ENCODE assay signal across 28 cellular contexts in genomic region chr7:65317372-65317771, GRCh38.
"Had no signal": no experiment of that assay in that cellular context is flagged by ENCODE, and none has a peak within 500 bp of the region (broad histone marks: within the 10 kb centered on the region; RNA-seq: fewer than 3 reads in every experiment).

No MANE protein-coding gene starts in this region.

- H3K36me3 Mint-ChIP-seq: stimulated activated effector memory CD8-positive, alpha-beta T cell treated with anti-CD3 and anti-CD28 coated beads, Interleukin-12 subunit alpha, Interleukin-12 subunit beta, amount 100 ng/mL, for 72 hours; stimulated activated memory B cell treated with anti-CD40 and anti-IgM and Interleukin-4, amounts not matched to agents 10 μg/mL and 1 μg/mL and 100 μg/mL, for 72 hours; stimulated activated naive B cell treated with anti-CD40 and anti-IgM and Interleukin-4, amounts not matched to agents 10 μg/mL and 1 μg/mL and 100 μg/mL, for 72 hours had no signal

- DNase-seq: stimulated activated CD4-positive, alpha-beta T cell treated with anti-CD3 and anti-CD28 coated beads, Interleukin-2, amount 100 ng/mL, for 48 hours; stimulated activated CD4-positive, alpha-beta T cell treated with anti-CD3 and anti-CD28 coated beads, Interleukin-4, amount 100 ng/mL, for 1 hour; stimulated activated CD4-positive, alpha-beta T cell treated with anti-CD3 and anti-CD28 coated beads, Interleukin-4, amount 100 ng/mL, for 24 hours; stimulated activated CD4-positive, alpha-beta T cell treated with anti-CD3 and anti-CD28 coated beads, Interleukin-4, amount 100 ng/mL, for 4 hours; stimulated activated CD8-positive, alpha-beta memory T cell treated with anti-CD3 and anti-CD28 coated beads, Interleukin-4, amount 100 ng/mL, for 48 hours; stimulated activated naive B cell treated with anti-CD40 and anti-IgM and Interleukin-4, amounts not matched to agents 10 μg/mL and 1 μg/mL and 100 μg/mL, for 72 hours; stimulated activated naive CD4-positive, alpha-beta T cell; stimulated activated naive CD4-positive, alpha-beta T cell treated with Interleukin-2 at 50 U/mL for 16 hours; stimulated activated naive CD8-positive, alpha-beta T cell treated with anti-CD3 and anti-CD28 coated beads, Interleukin-15, amount 100 ng/mL, for 72 hours; stimulated activated naive CD8-positive, alpha-beta T cell treated with anti-CD3 and anti-CD28 coated beads, Interleukin-15, Interleukin-2, amounts not matched to agents 100 U/mL and 50 U/mL, for 24 hours; stomach; substantia nigra; testis; thyroid gland; tibial artery; transverse colon; trophoblast cell; upper lobe of left lung; upper lobe of right lung; uterus had no signal

- H3K4me3 Mint-ChIP-seq: stimulated activated effector memory CD8-positive, alpha-beta T cell treated with anti-CD3 and anti-CD28 coated beads, Interleukin-12 subunit alpha, Interleukin-12 subunit beta, amount 100 ng/mL, for 72 hours; stimulated activated memory B cell treated with anti-CD40 and anti-IgM and Interleukin-4, amounts not matched to agents 10 μg/mL and 1 μg/mL and 100 μg/mL, for 72 hours; stimulated activated naive B cell treated with anti-CD40 and anti-IgM and Interleukin-4, amounts not matched to agents 10 μg/mL and 1 μg/mL and 100 μg/mL, for 72 hours; stimulated activated naive CD8-positive, alpha-beta T cell treated with anti-CD3 and anti-CD28 coated beads, Interleukin-15, amount 100 ng/mL, for 72 hours; stimulated activated naive CD8-positive, alpha-beta T cell treated with anti-CD3 and anti-CD28 coated beads, Interleukin-15, Interleukin-2, amounts not matched to agents 100 ng/mL and 50 ng/mL, for 24 hours; type B pancreatic cell had no signal

- H3K27me3 ChIP-seq: stomach, suprapubic skin, testis, thyroid gland, tibial artery, tibial nerve, transverse colon, upper lobe of left lung, upper lobe of right lung, uterus, vagina had no signal

- H3K4me1 Mint-ChIP-seq: stimulated activated effector memory CD8-positive, alpha-beta T cell treated with anti-CD3 and anti-CD28 coated beads, Interleukin-12 subunit alpha, Interleukin-12 subunit beta, amount 100 ng/mL, for 72 hours; stimulated activated naive CD8-positive, alpha-beta T cell treated with anti-CD3 and anti-CD28 coated beads, Interleukin-15, amount 100 ng/mL, for 72 hours had no signal

- H3K27me3 Mint-ChIP-seq: stimulated activated memory B cell treated with anti-CD40 and anti-IgM and Interleukin-4, amounts not matched to agents 10 μg/mL and 1 μg/mL and 100 μg/mL, for 72 hours; stimulated activated naive CD8-positive, alpha-beta T cell treated with anti-CD3 and anti-CD28 coated beads, Interleukin-15, amount 100 ng/mL, for 72 hours; type B pancreatic cell had no signal

- H3K27ac Mint-ChIP-seq: stimulated activated effector memory CD8-positive, alpha-beta T cell treated with anti-CD3 and anti-CD28 coated beads, Interleukin-12 subunit alpha, Interleukin-12 subunit beta, amount 100 ng/mL, for 72 hours; stimulated activated memory B cell treated with anti-CD40 and anti-IgM and Interleukin-4, amounts not matched to agents 10 μg/mL and 1 μg/mL and 100 μg/mL, for 72 hours; stimulated activated naive B cell treated with anti-CD40 and anti-IgM and Interleukin-4, amounts not matched to agents 10 μg/mL and 1 μg/mL and 100 μg/mL, for 72 hours; stimulated activated naive CD8-positive, alpha-beta T cell treated with anti-CD3 and anti-CD28 coated beads, Interleukin-15, amount 100 ng/mL, for 72 hours; stimulated activated naive CD8-positive, alpha-beta T cell treated with anti-CD3 and anti-CD28 coated beads, Interleukin-15, Interleukin-2, amounts not matched to agents 100 ng/mL and 50 ng/mL, for 24 hours; type B pancreatic cell had no signal

- H3K9me3 Mint-ChIP-seq: stimulated activated effector memory CD8-positive, alpha-beta T cell treated with anti-CD3 and anti-CD28 coated beads, Interleukin-12 subunit alpha, Interleukin-12 subunit beta, amount 100 ng/mL, for 72 hours; stimulated activated memory B cell treated with anti-CD40 and anti-IgM and Interleukin-4, amounts not matched to agents 10 μg/mL and 1 μg/mL and 100 μg/mL, for 72 hours; stimulated activated naive B cell treated with anti-CD40 and anti-IgM and Interleukin-4, amounts not matched to agents 10 μg/mL and 1 μg/mL and 100 μg/mL, for 72 hours; stimulated activated naive CD8-positive, alpha-beta T cell treated with anti-CD3 and anti-CD28 coated beads, Interleukin-15, amount 100 ng/mL, for 72 hours; stimulated activated naive CD8-positive, alpha-beta T cell treated with anti-CD3 and anti-CD28 coated beads, Interleukin-15, Interleukin-2, amounts not matched to agents 100 ng/mL and 50 ng/mL, for 24 hours; type B pancreatic cell had no signal

- H3K36me3 ChIP-seq: stomach, suprapubic skin, thoracic aorta, thyroid gland, tibial artery, tibial nerve, transverse colon, upper lobe of left lung, upper lobe of right lung, uterus, vagina had no signal

- H3K4me3 ChIP-seq: stomach, suprapubic skin, testis, thoracic aorta, thyroid gland, tibial artery, tibial nerve, transverse colon, upper lobe of left lung, upper lobe of right lung, uterus, vagina had no signal

- H3K4me1 ChIP-seq: stomach, suprapubic skin, testis, tibial artery, tibial nerve, transverse colon, upper lobe of left lung, upper lobe of right lung, uterus, vagina had no signal

- ATAC-seq: stimulated activated effector memory CD8-positive, alpha-beta T cell treated with anti-CD3 and anti-CD28 coated beads, Interleukin-12 subunit alpha, Interleukin-12 subunit beta, amount 100 ng/mL, for 72 hours; stimulated activated memory B cell treated with anti-CD40 and anti-IgM and Interleukin-4, amounts not matched to agents 10 μg/mL and 1 μg/mL and 100 μg/mL, for 72 hours; stimulated activated naive B cell treated with anti-CD40 and anti-IgM and Interleukin-4, amounts not matched to agents 10 μg/mL and 1 μg/mL and 100 μg/mL, for 72 hours; stimulated activated naive CD8-positive, alpha-beta T cell treated with anti-CD3 and anti-CD28 coated beads, Interleukin-15, amount 100 ng/mL, for 72 hours; stimulated activated naive CD8-positive, alpha-beta T cell treated with anti-CD3 and anti-CD28 coated beads, Interleukin-15, Interleukin-2, amounts not matched to agents 100 U/mL and 50 U/mL, for 24 hours; upper lobe of right lung had no signal

- H3K9me3 ChIP-seq: stomach, suprapubic skin, testis, thoracic aorta, thyroid gland, tibial artery, tibial nerve, transverse colon, upper lobe of left lung, upper lobe of right lung, uterus, vagina had no signal

- H3K27ac ChIP-seq: stomach, suprapubic skin, testis, thoracic aorta, thyroid gland, tibial artery, tibial nerve, transverse colon, upper lobe of left lung, upper lobe of right lung, uterus, vagina had no signal
